Comparison of ENCODE assay signal across 1 cellular context in the genomic region with DNA sequence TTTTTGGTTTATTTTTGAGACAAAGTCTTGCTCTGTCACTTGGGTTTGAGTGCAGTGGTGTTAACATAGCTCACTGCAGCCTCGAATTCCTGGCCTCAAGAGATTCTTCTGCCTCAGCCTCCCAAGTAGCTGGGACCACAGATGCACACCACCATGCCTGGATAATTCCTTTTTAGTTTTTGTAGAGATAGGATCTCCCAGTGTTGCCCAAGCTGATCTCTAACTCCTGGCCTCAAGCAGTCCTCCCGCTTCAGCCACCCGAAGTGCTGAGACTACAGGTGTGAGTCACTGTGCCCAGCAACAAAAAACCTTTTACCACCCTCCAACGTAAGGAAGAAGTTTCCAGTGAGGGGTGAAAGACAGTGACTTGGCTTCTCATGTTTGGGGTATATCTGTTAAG.
TF ChIP-seq lines count a peak whose summit lies in the region.

No MANE protein-coding gene starts in this region.

TF ChIP-seq in H1, 55 proteins besides CTCF, POLR2A, EP300 and RAD21:
- no peak for TF ChIP-seq SRF (IDR thresholded peaks at IDR 0.05; ENCODE audit: low read depth, low read length)
- no peak for TF ChIP-seq ASH2L (IDR thresholded peaks at IDR 0.05; ENCODE audit: low read length)
